In genomic region chr20:17859002-17859615, GRCh38 we compare ENCODE assay signal across 1 cellular context.
TF ChIP-seq lines count a peak whose summit lies in the region.

No MANE protein-coding gene starts in this region.

TF ChIP-seq in HepG2, 621 proteins besides CTCF, POLR2A, EP300 and RAD21 (continued from another document and continues in another):
- TF ChIP-seq ZHX1 (CRISPR knock-in tag; IDR thresholded peaks at IDR 0.05; ENCODE audit: low read depth) (peak; percentile 96), CBX2 (IDR thresholded peaks at IDR 0.05; ENCODE audit: low read depth, low read length) (no peak), CBX2 (CRISPR knock-in tag; IDR thresholded peaks at IDR 0.05; ENCODE audit: low read depth) (peak; percentile 97; the same call in 1 of the 2 replicates), HNF4G (IDR thresholded peaks at IDR 0.05; ENCODE audit: borderline replicate concordance, low read depth, low read length) (peak; percentile 99), HNF4G (CRISPR knock-in tag; IDR thresholded peaks at IDR 0.05; ENCODE audit: borderline replicate concordance, low read depth) (peak; percentile 100), RBM22 (optimal IDR thresholded peaks at IDR 0.05; ENCODE audit: low read length) (peak; percentile 75), ZNF335 (CRISPR knock-in tag; IDR thresholded peaks at IDR 0.05) (peak; percentile 96), ZMAT5 (CRISPR knock-in tag; IDR thresholded peaks at IDR 0.05; ENCODE audit: borderline replicate concordance, low read depth) (no peak; the same call in 1 of the 2 replicates), ZNF644 (CRISPR knock-in tag; IDR thresholded peaks at IDR 0.05; ENCODE audit: low read depth) (peak; percentile 97), SAFB2 (CRISPR knock-in tag; IDR thresholded peaks at IDR 0.05; ENCODE audit: borderline replicate concordance, low read depth) (no peak; the same call in 1 of the 2 replicates), MTA1 (CRISPR knock-in tag; IDR thresholded peaks at IDR 0.05; ENCODE audit: borderline replicate concordance) (peak; percentile 100), HNRNPLL (IDR thresholded peaks at IDR 0.05; ENCODE audit: low read depth, low read length, poor library complexity, severe bottlenecking) (no peak), ZNF556 (CRISPR knock-in tag; IDR thresholded peaks at IDR 0.05; ENCODE audit: borderline replicate concordance) (peak; percentile 100), SMYD3 (CRISPR knock-in tag; IDR thresholded peaks at IDR 0.05) (peak; percentile 98), YEATS2 (CRISPR knock-in tag; IDR thresholded peaks at IDR 0.05; ENCODE audit: borderline replicate concordance) (peak; percentile 90), ZNF281 (CRISPR knock-in tag; IDR thresholded peaks at IDR 0.05; ENCODE audit: borderline replicate concordance) (peak; percentile 99), AKAP8 (CRISPR knock-in tag; IDR thresholded peaks at IDR 0.05) (peak; percentile 99), TCF7L2 (IDR thresholded peaks at IDR 0.05; ENCODE audit: low read depth, low read length) (peak; percentile 93), ZNF75D (CRISPR knock-in tag; IDR thresholded peaks at IDR 0.05; ENCODE audit: borderline replicate concordance) (no peak), CEBPB (IDR thresholded peaks at IDR 0.05; ENCODE audit: borderline replicate concordance, low read depth, low read length) (no peak), TAF15 (IDR thresholded peaks at IDR 0.05; ENCODE audit: low read depth, low read length, poor library complexity, severe bottlenecking) (no peak), ZNF724P (CRISPR knock-in tag; IDR thresholded peaks at IDR 0.05; ENCODE audit: borderline replicate concordance) (peak; percentile 98), KDM6A (CRISPR knock-in tag; IDR thresholded peaks at IDR 0.05; ENCODE audit: low read depth) (peak; percentile 99), PBX2 (CRISPR knock-in tag; IDR thresholded peaks at IDR 0.05) (no peak; the same call in 1 of the 2 replicates), ZNF772 (CRISPR knock-in tag; IDR thresholded peaks at IDR 0.05) (peak; percentile 95), GRHL1 (CRISPR knock-in tag; conservative IDR thresholded peaks at IDR 0.05) (no peak), HMGXB4 (CRISPR knock-in tag; IDR thresholded peaks at IDR 0.05; ENCODE audit: borderline replicate concordance in 1 of 2, low read depth in 1 of 2) (peak; percentile 76 to 96), ZNF784 (CRISPR knock-in tag; IDR thresholded peaks at IDR 0.05; ENCODE audit: borderline replicate concordance) (peak; percentile 99), ZNF44 (CRISPR knock-in tag; IDR thresholded peaks at IDR 0.05) (0 out of 2 replicates have a peak, but pooled peaks have one; percentile 90), PHB2 (IDR thresholded peaks at IDR 0.05; ENCODE audit: partially characterized antibody) (no peak), TBL1XR1 (IDR thresholded peaks at IDR 0.05; ENCODE audit: borderline replicate concordance, low read length, partially characterized antibody) (peak; percentile 99), PRDM15 (CRISPR knock-in tag; IDR thresholded peaks at IDR 0.05) (no peak), ZNF605 (CRISPR knock-in tag; IDR thresholded peaks at IDR 0.05) (peak; percentile 89), ZNF788 (CRISPR knock-in tag; IDR thresholded peaks at IDR 0.05; ENCODE audit: borderline replicate concordance) (peak; percentile 99), GTF3A (CRISPR knock-in tag; conservative IDR thresholded peaks at IDR 0.05) (peak; percentile 49), FOXP1 (IDR thresholded peaks at IDR 0.05) (peak; percentile 94), FOXP1 (CRISPR knock-in tag; IDR thresholded peaks at IDR 0.05) (peak; percentile 99), SYNCRIP (IDR thresholded peaks at IDR 0.05; ENCODE audit: insufficient read depth, low read depth, low read length) (no peak), ZNF383 (CRISPR knock-in tag; IDR thresholded peaks at IDR 0.05; ENCODE audit: borderline replicate concordance) (peak; percentile 87; the same call in 1 of the 2 replicates), ZNF468 (CRISPR knock-in tag; IDR thresholded peaks at IDR 0.05) (peak; percentile 53; the same call in 1 of the 2 replicates), ZNF562 (CRISPR knock-in tag; IDR thresholded peaks at IDR 0.05; ENCODE audit: borderline replicate concordance) (no peak), KAT8 (CRISPR knock-in tag; IDR thresholded peaks at IDR 0.05) (peak; percentile 96), REPIN1 (CRISPR knock-in tag; IDR thresholded peaks at IDR 0.05; ENCODE audit: borderline replicate concordance, low read depth) (peak; percentile 98), TFAP4 (IDR thresholded peaks at IDR 0.05; ENCODE audit: borderline replicate concordance, low read depth) (peak; percentile 96), RXRA (CRISPR knock-in tag; IDR thresholded peaks at IDR 0.05) (peak; percentile 100), ZKSCAN1 (IDR thresholded peaks at IDR 0.05; ENCODE audit: low read length) (peak; percentile 57), TIGD3 (CRISPR knock-in tag; IDR thresholded peaks at IDR 0.05; ENCODE audit: borderline replicate concordance) (0 out of 2 replicates have a peak, but pooled peaks have one; percentile 80), ZNF775 (CRISPR knock-in tag; IDR thresholded peaks at IDR 0.05; ENCODE audit: borderline replicate concordance) (peak; percentile 91)
